In the genomic region with DNA sequence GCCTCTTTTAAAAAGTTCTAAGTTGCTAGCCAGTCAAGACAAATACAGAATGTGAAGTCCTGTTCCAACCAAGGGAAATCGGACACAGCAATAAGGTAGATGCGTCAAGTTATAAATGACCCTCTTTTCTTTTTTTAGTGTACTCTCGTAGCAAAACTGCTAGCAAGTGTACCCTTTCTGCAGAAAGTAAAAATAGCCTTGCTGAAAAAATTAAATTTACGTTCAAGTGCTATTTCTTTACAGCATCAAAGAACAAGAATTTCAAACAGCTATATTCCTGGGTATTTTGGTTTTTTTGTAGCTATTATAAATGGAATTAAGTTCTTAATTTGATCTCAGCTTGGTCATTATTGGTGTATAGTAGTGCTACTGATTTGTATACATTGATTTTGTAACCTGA, we compare ENCODE assay signal across 17 cellular contexts.
DNase-seq lines count a peak whose midpoint lies in the region; ATAC-seq and TF ChIP-seq lines count a peak whose summit lies in the region.
"Had no signal": no experiment of that assay in that cellular context is flagged by ENCODE, and none has a peak within 500 bp of the region (broad histone marks: within the 10 kb centered on the region; RNA-seq: fewer than 3 reads in every experiment).

No MANE protein-coding gene starts in this region.

- peaks cover 24% of the 10 kb centered on the region for H3K4me1 Mint-ChIP-seq in glutamatergic neuron (ENCODE audit: low read depth, unreplicated experiment)
- no peaks in the 10 kb centered on the region for H3K4me1 Mint-ChIP-seq in progenitor cell of endocrine pancreas (ENCODE audit: low read depth)
- H3K4me1 Mint-ChIP-seq: CD4-positive, alpha-beta memory T cell had no signal

- in situ Hi-C loops in KBM-7 (cut with MboI; ENCODE audit: low pct_unique_long_range_greater_than_20kb, low sequenced_read_pairs), result no loop called here

- peak; percentile 41 for DNase-seq in KBM-7
- DNase-seq in glutamatergic neuron, result no peak
- no peak for DNase-seq in progenitor cell of endocrine pancreas (ENCODE audit: low spot score, unreplicated experiment)
- DNase-seq in NCI-H1092 (lab: John Stamatoyannopoulos, UW), result no peak
- DNase-seq in NCI-H1417 (lab: John Stamatoyannopoulos, UW), result no peak
- DNase-seq: C1 segment of cervical spinal cord; Calu3; CD4-positive, alpha-beta memory T cell; COR-L47; DMS53; DMS79 treated with DMSO at 0.1 percent for 48 hours; GF-D8; H9; HFFc6 had no signal

- H3K9me3 Mint-ChIP-seq in glutamatergic neuron (ENCODE audit: unreplicated experiment), result peaks cover 16% of the 10 kb centered on the region
- peaks cover 15% of the 10 kb centered on the region for H3K9me3 Mint-ChIP-seq in progenitor cell of endocrine pancreas (ENCODE audit: low read depth)

- H3K27ac Mint-ChIP-seq in glutamatergic neuron (ENCODE audit: unreplicated experiment) (peak overlapping the region; percentile 62), progenitor cell of endocrine pancreas (peak overlapping the region; percentile 41)
- H3K27ac Mint-ChIP-seq: CD4-positive, alpha-beta memory T cell; GM23338; H9; HFFc6 had no signal

- H3K4me3 Mint-ChIP-seq in glutamatergic neuron (ENCODE audit: unreplicated experiment) (peak overlapping the region; percentile 11), progenitor cell of endocrine pancreas (ENCODE audit: low read depth) (no peak overlapping the region)
- H3K4me3 Mint-ChIP-seq: CD4-positive, alpha-beta memory T cell; GM23338; H9; HFFc6 had no signal

- TF ChIP-seq CTCF in glutamatergic neuron (IDR thresholded peaks at IDR 0.05; ENCODE audit: partially characterized antibody, unreplicated experiment), result no peak
- TF ChIP-seq CTCF in progenitor cell of endocrine pancreas (IDR thresholded peaks at IDR 0.05; ENCODE audit: unreplicated experiment), result no peak

- H3K27me3 Mint-ChIP-seq in glutamatergic neuron (ENCODE audit: unreplicated experiment) (peaks cover 10% of the 10 kb centered on the region), progenitor cell of endocrine pancreas (no peaks in the 10 kb centered on the region)
- H3K27me3 Mint-ChIP-seq: CD4-positive, alpha-beta memory T cell had no signal

- ATAC-seq in GM21825 (IDR thresholded peaks at IDR 0.05; ENCODE audit: unreplicated experiment), result no peak
- ATAC-seq: GM23338, HCT116 had no signal

- peaks cover 24% of the 10 kb centered on the region for H3K36me3 Mint-ChIP-seq in glutamatergic neuron (ENCODE audit: unreplicated experiment)
- H3K36me3 Mint-ChIP-seq in progenitor cell of endocrine pancreas (ENCODE audit: insufficient read depth), result no peaks in the 10 kb centered on the region
- H3K36me3 Mint-ChIP-seq: CD4-positive, alpha-beta memory T cell had no signal
